ENCODE assay signal across 1 cellular context in genomic region chr16:85588562-85589503, GRCh38.
TF ChIP-seq lines count a peak whose summit lies in the region.

No MANE protein-coding gene starts in this region.

TF ChIP-seq in K562, 482 proteins besides CTCF, POLR2A, EP300 and RAD21 (continued from another document):
- TF ChIP-seq MNT (conservative IDR thresholded peaks at IDR 0.05) (no peak), MEF2D (tag; conservative IDR thresholded peaks at IDR 0.05; ENCODE audit: low read depth) (no peak), BMI1 (IDR thresholded peaks at IDR 0.05; ENCODE audit: low read length) (no peak), ZNF124 (CRISPR knock-in tag; IDR thresholded peaks at IDR 0.05) (no peak), POLR2H (tag; IDR thresholded peaks at IDR 0.05; ENCODE audit: low read depth) (no peak), RBM25 (IDR thresholded peaks at IDR 0.05; ENCODE audit: low read depth, low read length, severe bottlenecking) (no peak), ETV1 (tag; conservative IDR thresholded peaks at IDR 0.05; ENCODE audit: low read depth) (no peak), MTA1 (IDR thresholded peaks at IDR 0.05; ENCODE audit: borderline replicate concordance) (no peak), CREB1 (IDR thresholded peaks at IDR 0.05) (no peak), CREB1 (CRISPR knock-in tag; IDR thresholded peaks at IDR 0.05) (no peak)
